Comparison of ENCODE assay signal across 12 cellular contexts in the genomic region with DNA sequence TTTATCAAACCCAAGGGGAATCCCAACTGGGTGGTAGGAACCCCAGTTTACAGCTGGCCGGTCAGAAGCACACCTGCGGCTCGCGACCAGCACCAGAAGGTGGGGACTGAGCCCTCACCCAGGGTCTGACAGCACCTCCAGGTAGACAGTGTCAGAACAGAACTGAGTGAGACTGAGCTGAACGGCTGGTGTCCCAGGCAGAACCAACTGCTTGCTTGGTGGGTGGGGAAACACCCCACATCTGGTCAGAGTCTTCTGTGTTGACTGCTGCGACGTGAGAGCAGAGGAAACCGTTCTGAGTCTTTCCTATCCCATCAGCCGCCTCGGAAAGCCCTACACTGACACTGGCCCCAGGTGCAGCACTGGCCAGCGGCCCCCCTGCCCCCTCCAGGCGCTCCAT.
DNase-seq lines count a peak whose midpoint lies in the region; ATAC-seq and TF ChIP-seq lines count a peak whose summit lies in the region.
"Had no signal": no experiment of that assay in that cellular context is flagged by ENCODE, and none has a peak within 500 bp of the region (broad histone marks: within the 10 kb centered on the region; RNA-seq: fewer than 3 reads in every experiment).

No MANE protein-coding gene starts in this region.

- H3F3A ChIP-seq in SK-N-SH (replicated peaks; ENCODE audit: insufficient read depth): no peaks in the 10 kb centered on the region

- peak overlapping the region in 3 of 4 donors; percentile 53 to 66 (median 63) for H3K4me3 Mint-ChIP-seq in IgD-negative memory B cell
- H3K4me3 Mint-ChIP-seq: T-helper 2 cell treated with Interferon-gamma antibody and Interleukin-4, amounts not matched to agents 5 μg/mL and 100 μg/mL, for 36 hours had no signal

- H2AFZ ChIP-seq in SK-N-SH (ENCODE audit: low read depth) (no peak overlapping the region), hepatocyte (no peak overlapping the region)

- no peak for TF ChIP-seq RAD21 in SK-N-SH (IDR thresholded peaks at IDR 0.05; ENCODE audit: low read length)

- peaks cover 14 to 20% (median 17%) of the 10 kb centered on the region in 3 donors for H3K4me1 Mint-ChIP-seq in IgD-negative memory B cell

- no peak for TF ChIP-seq POLR2A in heart left ventricle (IDR thresholded peaks at IDR 0.05)

- intact Hi-C loops in heart left ventricle (cut with DNase I): no loop called here

- CTCF ChIA-PET in SK-N-SH (lab: Yijun Ruan, JAX): interaction anchor here (0.8 to 2.4 kb wide), 7 partner anchors 10 to 259 kb away, joined by 3 to 6 read pairs (median 5); no protein-coding TSS in a partner anchor

- no peak for TF ChIP-seq EP300 in SK-N-SH (IDR thresholded peaks at IDR 0.05; ENCODE audit: borderline replicate concordance in 1 of 2, low read depth in 1 of 2, low read length in 1 of 2)

- DNase-seq in cardiac muscle cell (ENCODE audit: low read depth in 1 of 2, low spot score in 1 of 2) (no peak), heart left ventricle (no peak), foreskin fibroblast (no peak), SK-N-SH (no peak), hepatocyte (ENCODE audit: low spot score) (no peak)
- no peak for DNase-seq in effector memory CD4-positive, alpha-beta T cell
- DNase-seq: activated naive CD4-positive, alpha-beta T cell treated with anti-CD3 and anti-CD28 coated beads, Interleukin-2, amount 50 U/mL, for 16 hours; left lung; NCI-H526 had no signal

- H3K4me1 ChIP-seq in cardiac muscle cell (ENCODE audit: low read depth) (peaks cover 21% of the 10 kb centered on the region), heart left ventricle (no peaks in the 10 kb centered on the region), SK-N-SH (ENCODE audit: control insufficient read depth in 1 of 2, insufficient read depth in 2 of 2, low read depth in 1 of 2, low read length in 1 of 2) (peaks cover 0 to 1% of the 10 kb centered on the region in 2 experiments; a peak in 1 of 4 replicates), hepatocyte (ENCODE audit: insufficient read depth) (no peaks in the 10 kb centered on the region)
- no peaks in the 10 kb centered on the region for H3K4me1 ChIP-seq in effector memory CD4-positive, alpha-beta T cell (ENCODE audit: control insufficient read depth, insufficient read depth, low read length, poor library complexity, severe bottlenecking)
- H3K4me1 ChIP-seq: left lung had no signal

- TF ChIP-seq CTCF in cardiac muscle cell (IDR thresholded peaks at IDR 0.05; ENCODE audit: low read depth, low read length) (no peak), heart left ventricle (IDR thresholded peaks at IDR 0.05) (no peak), foreskin fibroblast (IDR thresholded peaks at IDR 0.05; ENCODE audit: low read depth, low read length) (no peak), SK-N-SH (IDR thresholded peaks at IDR 0.05) (no peak), hepatocyte (IDR thresholded peaks at IDR 0.05; ENCODE audit: poor library complexity) (no peak)

- H3K9me3 Mint-ChIP-seq in IgD-negative memory B cell: no peaks in the 10 kb centered on the region
- H3K9me3 Mint-ChIP-seq: T-helper 2 cell treated with Interferon-gamma antibody and Interleukin-4, amounts not matched to agents 5 μg/mL and 100 μg/mL, for 36 hours had no signal

- no peaks in the 10 kb centered on the region for H3K27me3 Mint-ChIP-seq in IgD-negative memory B cell

- no peak overlapping the region for H3K4me3 ChIP-seq in cardiac muscle cell
- no peak overlapping the region for H3K4me3 ChIP-seq in heart left ventricle
- no peak overlapping the region for H3K4me3 ChIP-seq in foreskin fibroblast (ENCODE audit: low read depth in 1 of 2, low read length in 2 of 2)
- no peak overlapping the region for H3K4me3 ChIP-seq in effector memory CD4-positive, alpha-beta T cell (ENCODE audit: insufficient read depth, low read depth, low read length, poor library complexity, severe bottlenecking)
- no peak overlapping the region for H3K4me3 ChIP-seq in SK-N-SH (ENCODE audit: low read depth in 2 of 2, low read length in 1 of 2)
- H3K4me3 ChIP-seq in hepatocyte: no peak overlapping the region
- H3K4me3 ChIP-seq: left lung had no signal

- WGBS in heart left ventricle, 4 donors: 91 to 98% (median 96%) methylated on average over 11 to 12 of the region's 12 CpGs
- WGBS in SK-N-SH (ENCODE audit: low lambda C conversion rate): 97% methylated on average over 12 of the region's 12 CpGs
- WGBS in hepatocyte (ENCODE audit: low lambda C conversion rate, missing lambda C conversion rate): 88% methylated on average over 12 of the region's 12 CpGs

- peak overlapping the region; percentile 11 to 71 (median 48) for H3K27ac Mint-ChIP-seq in IgD-negative memory B cell
- H3K27ac Mint-ChIP-seq: T-helper 2 cell treated with Interferon-gamma antibody and Interleukin-4, amounts not matched to agents 5 μg/mL and 100 μg/mL, for 36 hours had no signal

- ATAC-seq in heart left ventricle (no peak), HG02642 (IDR thresholded peaks at IDR 0.05; ENCODE audit: poor library complexity, unreplicated experiment) (peak; percentile 83)
- ATAC-seq: left lung had no signal

- H3K36me3 ChIP-seq in cardiac muscle cell: no peaks in the 10 kb centered on the region
- peaks cover 0 to 18% (median 2%) of the 10 kb centered on the region in 9 donors for H3K36me3 ChIP-seq in heart left ventricle
- H3K36me3 ChIP-seq in effector memory CD4-positive, alpha-beta T cell (ENCODE audit: control insufficient read depth, insufficient read depth, low read length): no peaks in the 10 kb centered on the region
- H3K36me3 ChIP-seq in SK-N-SH (replicated peaks in 1 of 2; ENCODE audit: control insufficient read depth in 1 of 2, insufficient read depth in 2 of 2, low read length in 1 of 2): peaks cover 0 to 22% of the 10 kb centered on the region in 2 experiments
- no peaks in the 10 kb centered on the region for H3K36me3 ChIP-seq in hepatocyte (replicated peaks; ENCODE audit: insufficient read depth, low read depth)

- H3K9me2 ChIP-seq in SK-N-SH (no peaks in the 10 kb centered on the region), hepatocyte (replicated peaks; ENCODE audit: insufficient read depth) (no peaks in the 10 kb centered on the region)

- POLR2A ChIA-PET in SK-N-SH (lab: Yijun Ruan, JAX): no interaction called here

- peaks cover 1% of the 10 kb centered on the region for H3K36me3 Mint-ChIP-seq in IgD-negative memory B cell

- H3K27me3 ChIP-seq in cardiac muscle cell (no peaks in the 10 kb centered on the region), heart left ventricle (no peaks in the 10 kb centered on the region), SK-N-SH (ENCODE audit: insufficient read depth) (no peaks in the 10 kb centered on the region), hepatocyte (no peaks in the 10 kb centered on the region)
- H3K27me3 ChIP-seq in effector memory CD4-positive, alpha-beta T cell (replicated peaks; ENCODE audit: control insufficient read depth, insufficient read depth, low read length, poor library complexity, severe bottlenecking): no peaks in the 10 kb centered on the region
- H3K27me3 ChIP-seq: left lung had no signal

- H3K9me3 ChIP-seq in cardiac muscle cell (ENCODE audit: low read depth): no peaks in the 10 kb centered on the region
- no peaks in the 10 kb centered on the region for H3K9me3 ChIP-seq in heart left ventricle
- H3K9me3 ChIP-seq in effector memory CD4-positive, alpha-beta T cell (ENCODE audit: control insufficient read depth, low read length): no peaks in the 10 kb centered on the region
- H3K9me3 ChIP-seq in SK-N-SH: no peaks in the 10 kb centered on the region
- no peaks in the 10 kb centered on the region for H3K9me3 ChIP-seq in hepatocyte (ENCODE audit: low read depth)
- H3K9me3 ChIP-seq: left lung had no signal

- H3K4me2 ChIP-seq in SK-N-SH: no peak overlapping the region
- H3K4me2 ChIP-seq in hepatocyte: no peak overlapping the region

- H3K27ac ChIP-seq in cardiac muscle cell (peak overlapping the region; percentile 20), heart left ventricle (no peak overlapping the region), SK-N-SH (ENCODE audit: low read depth in 2 of 2, low read length in 1 of 2) (no peak overlapping the region), hepatocyte (no peak overlapping the region)
- H3K27ac ChIP-seq in effector memory CD4-positive, alpha-beta T cell (ENCODE audit: insufficient read depth, low read length, poor library complexity, severe bottlenecking): no peak overlapping the region
- H3K27ac ChIP-seq: left lung had no signal

- H4K20me1 ChIP-seq in SK-N-SH (ENCODE audit: insufficient read depth): no peaks in the 10 kb centered on the region
- H4K20me1 ChIP-seq in hepatocyte (ENCODE audit: insufficient read depth, poor library complexity, severe bottlenecking): no peaks in the 10 kb centered on the region

- H3K79me2 ChIP-seq in SK-N-SH (ENCODE audit: insufficient read depth): no peaks in the 10 kb centered on the region
- H3K79me2 ChIP-seq in hepatocyte: no peaks in the 10 kb centered on the region

- no peak overlapping the region for H3K9ac ChIP-seq in SK-N-SH

TF ChIP-seq in SK-N-SH, 30 proteins besides CTCF, POLR2A, EP300 and RAD21 (continues in another document):
- no peak for TF ChIP-seq RCOR1 (IDR thresholded peaks at IDR 0.05; ENCODE audit: low read length)
- TF ChIP-seq, protein P1, sequence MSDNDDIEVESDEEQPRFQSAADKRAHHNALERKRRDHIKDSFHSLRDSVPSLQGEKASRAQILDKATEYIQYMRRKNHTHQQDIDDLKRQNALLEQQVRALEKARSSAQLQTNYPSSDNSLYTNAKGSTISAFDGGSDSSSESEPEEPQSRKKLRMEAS (IDR thresholded peaks at IDR 0.05; ENCODE audit: low read depth): no peak
